Comparison of ENCODE assay signal across 8 cellular contexts in genomic region chr3:152205097-152205593, GRCh38.
DNase-seq lines count a peak whose midpoint lies in the region; ATAC-seq and TF ChIP-seq lines count a peak whose summit lies in the region.

No MANE protein-coding gene starts in this region.

- peak overlapping the region; percentile 60 for H3K4me3 ChIP-seq in rectal smooth muscle tissue (ENCODE audit: low read length)
- H3K4me3 ChIP-seq in body of pancreas = no peak overlapping the region
- no peak overlapping the region for H3K4me3 ChIP-seq in endodermal cell (ENCODE audit: low read length)

- no peaks in the 10 kb centered on the region for H3K27me3 ChIP-seq in rectal smooth muscle tissue (ENCODE audit: control insufficient read depth, insufficient read depth, low read length)
- no peaks in the 10 kb centered on the region for H3K27me3 ChIP-seq in body of pancreas
- H3K27me3 ChIP-seq in endodermal cell (ENCODE audit: control insufficient read depth, insufficient read depth, low read length, poor library complexity, severe bottlenecking) = peaks cover 41% of the 10 kb centered on the region

- peak in 1 of 3 donors; percentile 24 for TF ChIP-seq POLR2A in body of pancreas (IDR thresholded peaks at IDR 0.05)

- H3K9me3 Mint-ChIP-seq in activated CD8-positive, alpha-beta T cell treated with anti-CD3 and anti-CD28 coated beads for 36 hours = peaks cover 12% of the 10 kb centered on the region
- H3K9me3 Mint-ChIP-seq in endodermal cell = no peaks in the 10 kb centered on the region

- H3K36me3 ChIP-seq in rectal smooth muscle tissue (ENCODE audit: control insufficient read depth, insufficient read depth, low read length) (no peaks in the 10 kb centered on the region), body of pancreas (replicated peaks in 1 of 2; ENCODE audit: insufficient read depth in 1 of 2, low read depth in 2 of 2) (no peaks in the 10 kb centered on the region), endodermal cell (ENCODE audit: control insufficient read depth, insufficient read depth, low read length) (no peaks in the 10 kb centered on the region)

- ATAC-seq in GM19043 (IDR thresholded peaks at IDR 0.05; ENCODE audit: low read depth, unreplicated experiment) = peak; percentile 46
- ATAC-seq in HG03135 (IDR thresholded peaks at IDR 0.05; ENCODE audit: unreplicated experiment) = peak; percentile 38
- ATAC-seq in activated CD8-positive, alpha-beta T cell treated with anti-CD3 and anti-CD28 coated beads for 36 hours = peak; percentile 6
- no peak for ATAC-seq in body of pancreas

- H3K9ac ChIP-seq in rectal smooth muscle tissue (ENCODE audit: low read length) (peak overlapping the region; percentile 13), endodermal cell (ENCODE audit: extremely low read depth, low read length, poor library complexity, severe bottlenecking) (no peak overlapping the region)

- TF ChIP-seq CTCF in activated CD8-positive, alpha-beta T cell treated with anti-CD3 and anti-CD28 coated beads for 36 hours (IDR thresholded peaks at IDR 0.05) = no peak
- TF ChIP-seq CTCF in body of pancreas (IDR thresholded peaks at IDR 0.05) (no peak), endodermal cell (conservative IDR thresholded peaks at IDR 0.05) (no peak)

- 77 to 84% methylated on average over 3 of the region's 3 CpGs for WGBS in body of pancreas, 2 donors
- 95% methylated on average over 2 of the region's 3 CpGs; no CpG with 5 or more reads in 1 of the 2 experiments for WGBS in endodermal cell (ENCODE audit: insufficient coverage in 1 of 2, insufficient read length in 1 of 2), 2 experiments

- H3K4me1 ChIP-seq in rectal smooth muscle tissue (ENCODE audit: control insufficient read depth, insufficient read depth, low read length) (peaks cover 31% of the 10 kb centered on the region), body of pancreas (peaks cover 9% of the 10 kb centered on the region), endodermal cell (ENCODE audit: control insufficient read depth, insufficient read depth, low read length) (peaks cover 8% of the 10 kb centered on the region)

- intact Hi-C loops in activated CD8-positive, alpha-beta T cell treated with anti-CD3 and anti-CD28 coated beads for 36 hours (cut with micrococcal nuclease) = loop anchor here (5.0 kb wide), 1 partner anchor 37 kb away; no protein-coding TSS in a partner anchor
- intact Hi-C loops in body of pancreas (cut with DNase I) = no loop called here

- H3K9me3 ChIP-seq in body of pancreas (no peaks in the 10 kb centered on the region), endodermal cell (ENCODE audit: control insufficient read depth, low read length) (no peaks in the 10 kb centered on the region)

- peak overlapping the region; percentile 78 for H3K4me3 Mint-ChIP-seq in activated CD8-positive, alpha-beta T cell treated with anti-CD3 and anti-CD28 coated beads for 36 hours
- H3K4me3 Mint-ChIP-seq in endodermal cell = no peak overlapping the region

- peak overlapping the region; percentile 90 for H3K27ac Mint-ChIP-seq in activated CD8-positive, alpha-beta T cell treated with anti-CD3 and anti-CD28 coated beads for 36 hours
- no peak overlapping the region for H3K27ac Mint-ChIP-seq in endodermal cell

- H3K27ac ChIP-seq in rectal smooth muscle tissue (ENCODE audit: low read depth, low read length) = peak overlapping the region; percentile 89
- H3K27ac ChIP-seq in body of pancreas = no peak overlapping the region
- H3K27ac ChIP-seq in endodermal cell (ENCODE audit: low read depth, low read length) = no peak overlapping the region

- POLR2A ChIA-PET in activated CD8-positive, alpha-beta T cell treated with anti-CD3 and anti-CD28 coated beads for 36 hours (lab: Charles Lee) = interaction anchor here (0.7 to 10.4 kb wide), 8 partner anchors 9 to 97 kb away, joined by 3 to 89 read pairs (median 4); partner anchors contain the start of gene MBNL1

- no peak for DNase-seq in activated CD8-positive, alpha-beta T cell treated with anti-CD3 and anti-CD28 coated beads for 36 hours
- DNase-seq in body of pancreas (no peak), endodermal cell (no peak), T1000 (lab: John Stamatoyannopoulos, UW) (no peak)
- DNase-seq in effector CD4-positive, alpha-beta T cell = no peak

- peaks cover 17% of the 10 kb centered on the region for H3K36me3 Mint-ChIP-seq in activated CD8-positive, alpha-beta T cell treated with anti-CD3 and anti-CD28 coated beads for 36 hours (ENCODE audit: low read depth)
- no peaks in the 10 kb centered on the region for H3K36me3 Mint-ChIP-seq in endodermal cell (ENCODE audit: low read depth)

- no peaks in the 10 kb centered on the region for H3K27me3 Mint-ChIP-seq in activated CD8-positive, alpha-beta T cell treated with anti-CD3 and anti-CD28 coated beads for 36 hours
- H3K27me3 Mint-ChIP-seq in endodermal cell (ENCODE audit: insufficient read depth) = peaks cover 37% of the 10 kb centered on the region

- CTCF ChIA-PET in activated CD8-positive, alpha-beta T cell treated with anti-CD3 and anti-CD28 coated beads for 36 hours (lab: Charles Lee) = interaction anchor here (1.0 to 2.5 kb wide), 5 partner anchors 14 to 32 kb away, joined by 3 to 11 read pairs (median 3); no protein-coding TSS in a partner anchor

- peaks cover 59% of the 10 kb centered on the region for H3K4me1 Mint-ChIP-seq in activated CD8-positive, alpha-beta T cell treated with anti-CD3 and anti-CD28 coated beads for 36 hours (ENCODE audit: low read depth)
- H3K4me1 Mint-ChIP-seq in endodermal cell = peaks cover 20% of the 10 kb centered on the region
